ENCODE assay signal across 23 cellular contexts in genomic region chr19:33749016-33749415, GRCh38.
"Had no signal": no experiment of that assay in that cellular context is flagged by ENCODE, and none has a peak within 500 bp of the region (broad histone marks: within the 10 kb centered on the region; RNA-seq: fewer than 3 reads in every experiment).

No MANE protein-coding gene starts in this region.

- H3K27ac ChIP-seq: colonic mucosa, coronary artery, dorsolateral prefrontal cortex, epithelial cell of prostate, esophagus muscularis mucosa, esophagus squamous epithelium, foreskin keratinocyte, gastrocnemius medialis, gastroesophageal sphincter, heart left ventricle, heart right ventricle had no signal

- H3K36me3 ChIP-seq: colonic mucosa, esophagus muscularis mucosa, esophagus squamous epithelium, gastrocnemius medialis, gastroesophageal sphincter, heart left ventricle, heart right ventricle had no signal

- H3K4me3 ChIP-seq: colonic mucosa, coronary artery, dorsolateral prefrontal cortex, esophagus muscularis mucosa, esophagus squamous epithelium, gastrocnemius medialis, gastroesophageal sphincter, heart left ventricle, heart right ventricle had no signal

- DNase-seq: colonic mucosa; cortex of kidney; dermis blood vessel endothelial cell; dorsolateral prefrontal cortex; effector CD4-positive, alpha-beta T cell; effector CD8-positive, alpha-beta T cell; effector memory CD4-positive, alpha-beta T cell; effector memory CD8-positive, alpha-beta T cell; endodermal cell; erythroblast; esophagus squamous epithelium; foreskin fibroblast; foreskin keratinocyte; foreskin melanocyte; gastrocnemius medialis; glutamatergic neuron; head of caudate nucleus; heart left ventricle; heart right ventricle had no signal

- H3K27me3 ChIP-seq: colonic mucosa, foreskin keratinocyte had no signal

- H3K9me3 ChIP-seq: colonic mucosa, esophagus muscularis mucosa, esophagus squamous epithelium, gastrocnemius medialis, gastroesophageal sphincter, heart left ventricle, heart right ventricle had no signal

- H3K4me1 ChIP-seq: colonic mucosa, esophagus muscularis mucosa, esophagus squamous epithelium, foreskin keratinocyte, gastrocnemius medialis, gastroesophageal sphincter, heart left ventricle, heart right ventricle had no signal
